ENCODE assay signal across 17 cellular contexts in genomic region chr4:56782019-56782418, GRCh38. TPM values are rescaled to one million over a fixed set of nuclear protein-coding genes. Genes with fewer than 3 reads are reported as not detected.
DNase-seq lines count a peak whose midpoint lies in the region; TF ChIP-seq lines count a peak whose summit lies in the region.
"Had no signal": no experiment of that assay in that cellular context is flagged by ENCODE, and none has a peak within 500 bp of the region (broad histone marks: within the 10 kb centered on the region; RNA-seq: fewer than 3 reads in every experiment).

No MANE protein-coding gene starts in this region.

- peaks cover 5% of the 10 kb centered on the region for H3K4me1 Mint-ChIP-seq in progenitor cell of endocrine pancreas (ENCODE audit: low read depth)
- H3K4me1 Mint-ChIP-seq: CD4-positive, alpha-beta memory T cell had no signal

- H3K79me2 ChIP-seq in Loucy (ENCODE audit: insufficient read depth, low read length) (no peaks in the 10 kb centered on the region), hepatocyte (no peaks in the 10 kb centered on the region)

- H3K4me3 Mint-ChIP-seq in progenitor cell of endocrine pancreas (ENCODE audit: low read depth), result no peak overlapping the region
- H3K4me3 Mint-ChIP-seq: CD4-positive, alpha-beta memory T cell; HFFc6 had no signal

- H3K9ac ChIP-seq in Loucy (ENCODE audit: low read depth, low read length, poor library complexity, severe bottlenecking), result no peak overlapping the region

- no peaks in the 10 kb centered on the region for H3K36me3 Mint-ChIP-seq in progenitor cell of endocrine pancreas (ENCODE audit: insufficient read depth)
- H3K36me3 Mint-ChIP-seq: CD4-positive, alpha-beta memory T cell had no signal

- H3K27ac Mint-ChIP-seq in progenitor cell of endocrine pancreas, result peak overlapping the region; percentile 37
- H3K27ac Mint-ChIP-seq: CD4-positive, alpha-beta memory T cell; HFFc6 had no signal

- H4K20me1 ChIP-seq in Loucy (ENCODE audit: insufficient read depth, low read length, poor library complexity, severe bottlenecking) (no peaks in the 10 kb centered on the region), hepatocyte (ENCODE audit: insufficient read depth, poor library complexity, severe bottlenecking) (no peaks in the 10 kb centered on the region)

- H3K9me2 ChIP-seq in Loucy (replicated peaks; ENCODE audit: low read depth, low read length) (no peaks in the 10 kb centered on the region), hepatocyte (replicated peaks; ENCODE audit: insufficient read depth) (no peaks in the 10 kb centered on the region)

- no peaks in the 10 kb centered on the region for H3K9me3 Mint-ChIP-seq in progenitor cell of endocrine pancreas (ENCODE audit: low read depth)
- H3K9me3 Mint-ChIP-seq: CD4-positive, alpha-beta memory T cell; HFFc6 had no signal

- H3K27me3 ChIP-seq in Loucy (ENCODE audit: insufficient read depth, low read length, poor library complexity, severe bottlenecking) (no peaks in the 10 kb centered on the region), hepatocyte (no peaks in the 10 kb centered on the region), dorsolateral prefrontal cortex (no peaks in the 10 kb centered on the region)

- H3K27ac ChIP-seq in hepatocyte (no peak overlapping the region), dorsolateral prefrontal cortex (no peak overlapping the region)
- H3K27ac ChIP-seq: C4-2B had no signal

- TF ChIP-seq CTCF in Loucy (conservative IDR thresholded peaks at IDR 0.05; ENCODE audit: low read length) (no peak), hepatocyte (IDR thresholded peaks at IDR 0.05; ENCODE audit: poor library complexity) (no peak), progenitor cell of endocrine pancreas (IDR thresholded peaks at IDR 0.05; ENCODE audit: unreplicated experiment) (no peak), dorsolateral prefrontal cortex (IDR thresholded peaks at IDR 0.05 in 54 of 56, conservative IDR thresholded peaks at IDR 0.05 in 2 of 56; ENCODE audit: low read depth in 1 of 56, partially characterized antibody in 56 of 56) (no peak)

- H3K4me2 ChIP-seq in Loucy (ENCODE audit: low read depth, low read length, poor library complexity, severe bottlenecking), result no peak overlapping the region
- H3K4me2 ChIP-seq in hepatocyte, result peak overlapping the region; percentile 48

- intact Hi-C loops in dorsolateral prefrontal cortex (cut with DNase I), result no loop called here

- H3K4me1 ChIP-seq in Loucy (ENCODE audit: insufficient read depth, low read length, poor library complexity, severe bottlenecking) (no peaks in the 10 kb centered on the region), hepatocyte (ENCODE audit: insufficient read depth) (peaks cover 6% of the 10 kb centered on the region)

- H3K36me3 ChIP-seq in Loucy (ENCODE audit: insufficient read depth, low read length) (no peaks in the 10 kb centered on the region), hepatocyte (replicated peaks; ENCODE audit: insufficient read depth, low read depth) (no peaks in the 10 kb centered on the region)

- no peaks in the 10 kb centered on the region for H3F3A ChIP-seq in Loucy (ENCODE audit: low read depth)

- H3K9me3 ChIP-seq in Loucy (ENCODE audit: insufficient read depth, low read depth, low read length) (no peaks in the 10 kb centered on the region), hepatocyte (ENCODE audit: low read depth) (no peaks in the 10 kb centered on the region)

- 57% methylated on average over 8 of the region's 8 CpGs for WGBS in hepatocyte (ENCODE audit: low lambda C conversion rate, missing lambda C conversion rate)

- H2AFZ ChIP-seq in Loucy (ENCODE audit: low read length) (peak overlapping the region; percentile 22; the same call in 1 of the 2 replicates), hepatocyte (no peak overlapping the region)

- H3K4me3 ChIP-seq in Loucy (ENCODE audit: low read length, poor library complexity, severe bottlenecking) (no peak overlapping the region), hepatocyte (no peak overlapping the region), dorsolateral prefrontal cortex (no peak overlapping the region)

- DNase-seq in hepatocyte (ENCODE audit: low spot score) (no peak), progenitor cell of endocrine pancreas (ENCODE audit: low spot score, unreplicated experiment) (no peak), dorsolateral prefrontal cortex (no peak), NCI-H2227 (lab: John Stamatoyannopoulos, UW; ENCODE audit: unreplicated experiment) (no peak), cerebellar cortex (ENCODE audit: low spot score) (no peak)
- DNase-seq: ACHN; CD4-positive, alpha-beta memory T cell; DMS153; DMS79; GDM1; GOT3; H7; HFFc6 had no signal

- peaks cover 5% of the 10 kb centered on the region for H3K27me3 Mint-ChIP-seq in progenitor cell of endocrine pancreas

RNA-seq across cellular contexts. Expression of gene SPINK2, which starts 39.5 kb away (rescaled TPM):
- not detected in 2 replicates for total RNA-seq in hepatocyte
- polyA plus RNA-seq in hepatocyte, result 0.77 TPM in 1 of 2 replicates, not detected in the other
- not detected in 2 replicates for total RNA-seq in progenitor cell of endocrine pancreas
- total RNA-seq in dorsolateral prefrontal cortex, result 1 to 10 TPM in 15 of 120 experiments, under 1 TPM in 3, not detected in 102; 0.80 to 3.1 (median 1.5) TPM
- total RNA-seq: Daoy, HFFc6 had no signal
- polyA plus RNA-seq: BJ had no signal
